11 cellular contexts compared by ENCODE assay signal in the genomic region with DNA sequence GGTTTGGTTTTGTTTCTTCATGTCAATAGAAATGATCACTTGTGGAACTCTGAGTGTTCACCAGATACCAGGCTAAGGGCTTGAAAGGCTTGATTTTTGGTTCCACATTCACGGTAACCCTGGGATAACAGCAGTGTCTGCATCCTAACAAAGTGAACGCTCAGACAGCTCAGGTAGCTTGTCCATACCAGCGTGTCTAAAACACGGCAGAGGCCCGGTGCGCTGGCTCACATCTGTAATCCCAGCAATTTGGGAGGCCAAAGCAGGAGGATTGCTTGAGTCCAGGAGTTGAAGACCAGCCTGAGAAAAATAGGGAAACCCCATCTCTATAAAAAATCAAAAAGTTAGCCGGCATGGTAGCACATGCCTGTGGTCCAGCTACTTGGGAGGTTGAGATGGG. TPM values are rescaled to one million over a fixed set of nuclear protein-coding genes. Genes with fewer than 3 reads are reported as not detected.
"Had no signal": no experiment of that assay in that cellular context is flagged by ENCODE, and none has a peak within 500 bp of the region (broad histone marks: within the 10 kb centered on the region; RNA-seq: fewer than 3 reads in every experiment).

No MANE protein-coding gene starts in this region.

- ATAC-seq: activated naive CD4-positive, alpha-beta T cell treated with anti-CD3 and anti-CD28 coated beads, Interleukin-2, amount 50 U/mL, for 72 hours; left colon; natural killer cell treated with Interleukin-12 subunit alpha and Interleukin-12 subunit beta and Interleukin-15 and Interleukin-18, amount 100 ng/mL, for 72 hours; psoas muscle had no signal

- H3K27me3 ChIP-seq: thyroid gland had no signal

- H3K4me3 ChIP-seq: psoas muscle, thyroid gland had no signal

- H3K9me3 ChIP-seq: psoas muscle, thyroid gland had no signal

- DNase-seq: activated CD4-positive, alpha-beta memory T cell treated with anti-CD3 and anti-CD28 coated beads for 36 hours; activated CD4-positive, alpha-beta T cell treated with anti-CD3 and anti-CD28 coated beads for 1 hour; amniotic stem cell; immature natural killer cell; left colon; occipital lobe; stimulated activated CD4-positive, alpha-beta T cell treated with anti-CD3 and anti-CD28 coated beads, Interleukin-4, amount 100 ng/mL, for 24 hours; thyroid gland had no signal

- H3K36me3 ChIP-seq: thyroid gland had no signal

RNA-seq across cellular contexts. Expression of gene HTRA3, which starts 49.0 kb away (rescaled TPM):
- total RNA-seq: activated CD4-positive, alpha-beta memory T cell treated with anti-CD3 and anti-CD28 coated beads for 36 hours; activated naive CD4-positive, alpha-beta T cell treated with anti-CD3 and anti-CD28 coated beads, Interleukin-2, amount 50 U/mL, for 72 hours; natural killer cell treated with Interleukin-12 subunit alpha and Interleukin-12 subunit beta and Interleukin-15 and Interleukin-18, amount 100 ng/mL, for 72 hours had no signal
- polyA plus RNA-seq: immature natural killer cell had no signal
